ENCODE assay signal across 8 cellular contexts in the genomic region with DNA sequence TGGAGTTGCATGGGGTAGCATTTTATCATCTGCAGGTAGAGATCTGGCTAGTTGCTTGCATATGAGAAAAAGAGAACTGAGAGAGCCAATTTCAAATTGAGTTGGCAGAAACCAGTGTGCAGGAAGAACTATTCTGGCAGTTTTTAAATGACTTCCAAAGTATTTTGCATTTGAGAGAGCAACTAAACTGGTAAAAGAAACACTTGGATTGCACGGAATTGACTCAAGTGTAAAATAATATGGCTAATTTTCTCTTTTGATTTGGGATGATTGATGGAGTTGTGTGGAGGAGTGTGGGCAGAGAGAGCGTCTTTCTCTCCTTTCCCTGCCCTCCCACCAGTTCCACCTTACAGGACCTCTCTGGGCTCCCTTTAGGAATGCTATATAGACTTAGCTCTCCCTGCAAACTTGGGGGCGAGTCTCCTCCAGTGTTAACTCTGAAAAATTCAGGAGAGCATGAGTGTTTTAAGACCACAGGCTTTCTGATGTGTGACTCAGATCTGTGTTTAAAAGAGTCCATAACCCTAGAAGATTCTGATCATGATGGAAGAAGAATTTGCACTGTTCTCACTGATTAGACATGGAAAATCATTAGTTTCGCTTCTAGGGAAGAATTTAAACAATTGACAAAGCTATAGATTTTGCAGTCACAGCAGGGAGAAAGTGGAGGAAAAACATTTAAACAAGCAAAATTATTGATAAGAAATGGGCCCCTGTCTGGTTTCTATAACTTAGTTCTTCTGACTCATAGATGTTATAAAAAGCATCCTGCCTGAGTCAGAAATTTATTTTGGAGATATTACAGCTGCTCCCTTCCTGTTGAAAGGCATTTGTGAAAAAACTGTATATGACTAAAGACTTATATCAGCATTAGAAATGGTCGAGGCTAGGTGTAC. TPM values are rescaled to one million over a fixed set of nuclear protein-coding genes. Genes with fewer than 3 reads are reported as not detected.
DNase-seq lines count a peak whose midpoint lies in the region; ATAC-seq, FAIRE-seq and TF ChIP-seq lines count a peak whose summit lies in the region.

No MANE protein-coding gene starts in this region.

- FAIRE-seq in GM12892 (lab: Jason Lieb, UNC), result peak; percentile 27

- H3K27ac ChIP-seq in Karpas-422 (ENCODE audit: low read length) (no peak overlapping the region), dorsolateral prefrontal cortex (peak overlapping the region in 56 of 59 donors; percentile 18 to 89 (median 75)), transverse colon (peak overlapping the region in 3 of 4 donors; percentile 2 to 58 (median 17)), A673 (ENCODE audit: low read depth, low read length, poor library complexity, severe bottlenecking) (no peak overlapping the region)

- in situ Hi-C loops in transverse colon (cut with MboI; ENCODE audit: low pct_ligation_motif_present in 1 of 4, low pct_unique_long_range_greater_than_20kb in 1 of 4, low sequenced_read_pairs in 3 of 4), result no loop called here

- H3K27me3 ChIP-seq in Karpas-422 (ENCODE audit: low read length) (no peaks in the 10 kb centered on the region), dorsolateral prefrontal cortex (no peaks in the 10 kb centered on the region), transverse colon (no peaks in the 10 kb centered on the region), A673 (replicated peaks; ENCODE audit: insufficient read depth, low read depth, low read length, poor library complexity) (no peaks in the 10 kb centered on the region), H7 (ENCODE audit: control insufficient read depth, insufficient read depth, low read length) (no peaks in the 10 kb centered on the region)

- H3K4me2 ChIP-seq in Karpas-422 (ENCODE audit: low read depth, low read length, poor library complexity, severe bottlenecking), result no peak overlapping the region

- POLR2A ChIA-PET in A673 (lab: Charles Lee; ENCODE audit: low non-redundant PET), result no interaction called here

- BruUV-seq in A673 (replicated peaks; lab: Mats Ljungman, UMichigan), result no TSS peak

- no peaks in the 10 kb centered on the region for H3K9me2 ChIP-seq in Karpas-422 (replicated peaks; ENCODE audit: insufficient read depth, low read length)

- no peak overlapping the region for H3K4me3 ChIP-seq in Karpas-422 (ENCODE audit: low read length)
- no peak overlapping the region for H3K4me3 ChIP-seq in dorsolateral prefrontal cortex
- H3K4me3 ChIP-seq in transverse colon, result no peak overlapping the region
- no peak overlapping the region for H3K4me3 ChIP-seq in A673 (ENCODE audit: low read depth, low read length, poor library complexity, severe bottlenecking)
- no peak overlapping the region for H3K4me3 ChIP-seq in H7 (ENCODE audit: insufficient read depth, low read depth, low read length)

- H3K79me2 ChIP-seq in Karpas-422 (ENCODE audit: low read length), result no peaks in the 10 kb centered on the region

- peak; percentile 71 for ATAC-seq in GM21717 (IDR thresholded peaks at IDR 0.05; ENCODE audit: unreplicated experiment)

- DNase-seq in GM12892 (ENCODE audit: insufficient read length) (no peak), Karpas-422 (peak; percentile 32), dorsolateral prefrontal cortex (no peak), transverse colon (no peak), UCSD-AML1 (lab: John Stamatoyannopoulos, UW; ENCODE audit: unreplicated experiment) (no peak), A673 (ENCODE audit: low spot score) (no peak), H7 (no peak)

- H3K36me3 ChIP-seq in Karpas-422 (ENCODE audit: insufficient read depth, low read length), result no peaks in the 10 kb centered on the region
- no peaks in the 10 kb centered on the region for H3K36me3 ChIP-seq in transverse colon
- H3K36me3 ChIP-seq in A673 (ENCODE audit: insufficient read depth, low read length, poor library complexity, severe bottlenecking), result no peaks in the 10 kb centered on the region
- no peaks in the 10 kb centered on the region for H3K36me3 ChIP-seq in H7 (replicated peaks; ENCODE audit: control insufficient read depth, insufficient read depth, low read length)

- H3K9me3 ChIP-seq in Karpas-422 (ENCODE audit: low read length) (no peaks in the 10 kb centered on the region), transverse colon (no peaks in the 10 kb centered on the region), A673 (ENCODE audit: low read depth, low read length, poor library complexity, severe bottlenecking) (peaks cover 1% of the 10 kb centered on the region)

- no peaks in the 10 kb centered on the region for H3K4me1 ChIP-seq in Karpas-422 (ENCODE audit: low read length)
- H3K4me1 ChIP-seq in transverse colon, result peaks cover 0 to 9% (median 0%) of the 10 kb centered on the region in 4 donors
- no peaks in the 10 kb centered on the region for H3K4me1 ChIP-seq in A673 (ENCODE audit: insufficient read depth, low read length, poor library complexity, severe bottlenecking)

- no peak for TF ChIP-seq CTCF in dorsolateral prefrontal cortex (IDR thresholded peaks at IDR 0.05 in 54 of 56, conservative IDR thresholded peaks at IDR 0.05 in 2 of 56; ENCODE audit: low read depth in 1 of 56, partially characterized antibody in 56 of 56)
- TF ChIP-seq CTCF in transverse colon (IDR thresholded peaks at IDR 0.05), result no peak
- no peak for TF ChIP-seq CTCF in A673 (conservative IDR thresholded peaks at IDR 0.05; ENCODE audit: low read depth, low read length)

- intact Hi-C loops in dorsolateral prefrontal cortex (cut with DNase I) (no loop called here), transverse colon (cut with DNase I; ENCODE audit: low total_unique reads) (no loop called here), A673 (cut with micrococcal nuclease; ENCODE audit: unreplicated experiment) (no loop called here)

- no peak for TF ChIP-seq EP300 in transverse colon (IDR thresholded peaks at IDR 0.05; ENCODE audit: low read depth)

- H3K9ac ChIP-seq in Karpas-422 (ENCODE audit: low read length), result no peak overlapping the region

- TF ChIP-seq POLR2A in GM12892 (IDR thresholded peaks at IDR 0.05; ENCODE audit: low read depth, low read length) (no peak), transverse colon (IDR thresholded peaks at IDR 0.05) (no peak)

- WGBS in transverse colon (ENCODE audit: low coverage in 1 of 2), 2 donors, result 47 to 79% methylated on average over 3 to 5 of the region's 5 CpGs

- peak overlapping the region; percentile 58 for H2AFZ ChIP-seq in Karpas-422 (ENCODE audit: low read length)

- H4K20me1 ChIP-seq in Karpas-422 (ENCODE audit: insufficient read depth, low read depth, low read length), result no peaks in the 10 kb centered on the region

- CTCF ChIA-PET in A673 (lab: Charles Lee), result no interaction called here

RNA-seq across cellular contexts. Expression of a gene that starts 24.9 kb away (rescaled TPM):
- 14.9 TPM for polyA plus RNA-seq in GM12892 (2012; ENCODE audit: missing spikeins)
- 5.7 and 19.2 TPM in 2 replicates for total RNA-seq in Karpas-422 (2014; rRNA removed; shearing (Covaris generic); ENCODE audit: low replicate concordance)
- total RNA-seq in dorsolateral prefrontal cortex (10 to 100 TPM in 36 of 120 experiments, 1 to 10 TPM in 84; 4.5 to 15.6 (median 8.4) TPM), transverse colon (10 to 100 TPM in 3 of 4 donors, 1 to 10 TPM in 1; 3.8 to 25.7 (median 16.2) TPM), A673 (2021) (10.0 and 13.2 TPM in 2 replicates)
- 12.2 and 15.7 TPM in 2 replicates for total RNA-seq in H7 (2014; rRNA removed; shearing (Covaris generic))

Comparison
In these comparisons a context has a peak if more than half of its experiments do, and no peak if none do; other contexts are left out.
1. H3K27ac ChIP-seq: peak in dorsolateral prefrontal cortex (56 of 59) and transverse colon (3 of 4); none in Karpas-422 (single experiment) and A673 (single experiment).